Comparison of ENCODE assay signal across 18 cellular contexts in the genomic region with DNA sequence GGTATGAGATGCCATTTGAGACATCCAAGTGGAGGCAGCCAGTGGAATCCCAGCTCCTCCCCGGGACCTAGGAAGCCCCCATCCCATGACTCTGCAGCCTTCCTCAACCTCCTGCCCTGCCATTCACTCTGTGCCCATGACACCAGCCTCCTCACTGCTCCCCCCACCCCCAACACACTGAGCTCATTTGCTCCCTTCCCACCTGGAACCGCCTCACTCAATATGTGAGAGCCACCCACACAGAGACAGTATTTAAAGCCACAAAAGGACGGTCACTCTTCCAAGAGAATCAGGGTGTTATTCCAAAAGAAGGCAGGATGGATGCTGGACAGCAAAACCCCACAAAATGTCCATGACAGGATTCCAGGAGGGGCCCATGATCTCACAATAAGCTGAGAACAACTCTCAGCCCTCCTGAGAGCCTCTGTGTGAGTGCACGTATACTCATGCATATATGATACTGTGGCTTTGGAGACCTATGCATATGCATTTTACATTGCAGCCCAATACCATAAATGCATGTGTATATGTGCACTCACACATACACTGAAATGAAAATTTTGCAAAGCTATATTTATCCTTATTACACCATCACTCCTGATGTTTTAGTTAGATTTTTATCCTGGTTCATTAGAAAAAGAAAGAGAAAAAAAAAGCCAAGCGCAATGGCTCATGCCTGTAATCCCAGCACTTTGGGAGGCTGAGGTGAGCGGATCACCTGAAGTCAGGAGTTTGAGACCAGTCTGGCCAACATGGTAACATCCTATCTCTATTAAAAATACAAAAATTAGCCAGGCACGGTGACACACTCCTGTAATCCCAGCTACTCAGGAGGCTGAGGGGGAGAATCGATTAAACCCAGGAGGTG. TPM values are rescaled to one million over a fixed set of nuclear protein-coding genes. Genes with fewer than 3 reads are reported as not detected.
DNase-seq lines count a peak whose midpoint lies in the region; ATAC-seq, FAIRE-seq and TF ChIP-seq lines count a peak whose summit lies in the region.
"Had no signal": no experiment of that assay in that cellular context is flagged by ENCODE, and none has a peak within 500 bp of the region (broad histone marks: within the 10 kb centered on the region; RNA-seq: fewer than 3 reads in every experiment).

No MANE protein-coding gene starts in this region.

- POLR2A ChIA-PET in PC-3 (lab: Charles Lee; ENCODE audit: unreplicated experiment), result interaction anchor here (0.5 to 0.7 kb wide), 2 partner anchors 266 to 341 kb away, joined by 4 to 12 read pairs; no protein-coding TSS in a partner anchor

- no peaks in the 10 kb centered on the region for H3K27me3 Mint-ChIP-seq in neural crest cell (ENCODE audit: low read depth)

- no peak for TF ChIP-seq POLR2A in GM12891 (IDR thresholded peaks at IDR 0.05; ENCODE audit: low read depth, low read length)

- FAIRE-seq in GM12891 (lab: Jason Lieb, UNC), result peak; percentile 74

- no peaks in the 10 kb centered on the region for H3K36me3 Mint-ChIP-seq in neural crest cell (ENCODE audit: low read depth)

- no peak overlapping the region for H3K4me2 ChIP-seq in PC-3 (ENCODE audit: low read length)

- no peaks in the 10 kb centered on the region for H3F3A ChIP-seq in PC-3 (ENCODE audit: low read length, unreplicated experiment)

- peaks cover 28% of the 10 kb centered on the region for H3K4me1 Mint-ChIP-seq in neural crest cell

- no peaks in the 10 kb centered on the region for H3K36me3 ChIP-seq in PC-3 (ENCODE audit: low read depth, low read length)
- H3K36me3 ChIP-seq: sigmoid colon, SJSA1 had no signal

- ATAC-seq in PC-3, result peak; percentile 29
- ATAC-seq: left cardiac atrium had no signal

- peak overlapping the region; percentile 31 for H3K4me3 Mint-ChIP-seq in neural crest cell
- H3K4me3 Mint-ChIP-seq: endodermal cell had no signal

- no peaks in the 10 kb centered on the region for H3K9me2 ChIP-seq in PC-3 (replicated peaks; ENCODE audit: low read length)

- no TSS peak for BruUV-seq in PC-3 (replicated peaks; lab: Mats Ljungman, UMichigan)

- intact Hi-C loops in PC-3 (cut with micrococcal nuclease), result no loop called here

- TF ChIP-seq CTCF in PC-3 (conservative IDR thresholded peaks at IDR 0.05; ENCODE audit: low read depth, low read length) (no peak), neural crest cell (conservative IDR thresholded peaks at IDR 0.05) (no peak)

- peaks cover 13% of the 10 kb centered on the region for H3K4me1 ChIP-seq in PC-3 (ENCODE audit: insufficient read depth, low read length)

- CTCF ChIA-PET in PC-3 (lab: Charles Lee), result interaction anchor here (0.7 to 3.0 kb wide), 3 partner anchors 9 to 34 kb away, joined by 3 to 23 read pairs (median 6); no protein-coding TSS in a partner anchor

- no peaks in the 10 kb centered on the region for H3K9me3 ChIP-seq in PC-3 (ENCODE audit: low read length)
- H3K9me3 ChIP-seq: ascending aorta, sigmoid colon, SJSA1 had no signal

- no peak overlapping the region for H3K27ac Mint-ChIP-seq in neural crest cell (ENCODE audit: unreplicated experiment)
- H3K27ac Mint-ChIP-seq: endodermal cell had no signal

- H3K9ac ChIP-seq in PC-3 (ENCODE audit: low read length), result no peak overlapping the region

- H3K9me3 Mint-ChIP-seq in neural crest cell, result no peaks in the 10 kb centered on the region

- H3K27ac ChIP-seq in PC-3 (ENCODE audit: low read length), result no peak overlapping the region
- H3K27ac ChIP-seq: ascending aorta, SJSA1 had no signal

- H3K79me2 ChIP-seq in PC-3 (ENCODE audit: low read length), result no peaks in the 10 kb centered on the region

- H4K20me1 ChIP-seq in PC-3 (ENCODE audit: low read length), result no peaks in the 10 kb centered on the region

- H2AFZ ChIP-seq in PC-3 (ENCODE audit: low read length), result no peak overlapping the region

- no peak overlapping the region for H3K4me3 ChIP-seq in PC-3 (ENCODE audit: low read length)
- H3K4me3 ChIP-seq: SJSA1 had no signal

- DNase-seq in SHP77 (lab: John Stamatoyannopoulos, UW) (peak; percentile 43 to 65), SHP77 treated with DMSO at 0.1 percent for 48 hours (lab: John Stamatoyannopoulos, UW) (no peak), GM12891 (ENCODE audit: insufficient read length, low spot score) (no peak), PC-3 (peak; percentile 34), neural crest cell (ENCODE audit: low read depth, low spot score) (no peak), NCI-H774 (lab: John Stamatoyannopoulos, UW) (no peak), activated T-cell treated with anti-CD3 and anti-CD28 coated beads for 4 hours (no peak)
- no peak for DNase-seq in activated naive CD4-positive, alpha-beta T cell treated with Interleukin-2 at 50 U/mL for 16 hours
- DNase-seq: activated CD8-positive, alpha-beta memory T cell treated with anti-CD3 and anti-CD28 coated beads for 24 hours; endodermal cell; H9; left cardiac atrium; midbrain; NCI-H1930; sigmoid colon; stimulated activated CD4-positive, alpha-beta T cell treated with anti-CD3 and anti-CD28 coated beads, Interleukin-1b, Interleukin-23, amount 100 ng/mL, for 48 hours had no signal

- H3K27me3 ChIP-seq in PC-3 (ENCODE audit: low read length), result no peaks in the 10 kb centered on the region
- H3K27me3 ChIP-seq: ascending aorta, sigmoid colon, SJSA1 had no signal

TF ChIP-seq in GM12891, 5 proteins besides CTCF, POLR2A, EP300 and RAD21:
- no peak for TF ChIP-seq PAX5 (IDR thresholded peaks at IDR 0.05; ENCODE audit: insufficient read depth, low read length, severe bottlenecking)
- peak; percentile 99 for TF ChIP-seq POU2F2 (IDR thresholded peaks at IDR 0.05; ENCODE audit: low read depth, low read length)

RNA-seq across cellular contexts. Expression of a gene that starts 10.8 kb away (rescaled TPM):
- 40.5 TPM for polyA plus RNA-seq in GM12891 (2012; ENCODE audit: low read depth, missing spikeins)
- total RNA-seq in PC-3 (2014; rRNA removed) (114 and 153 TPM in 2 replicates), neural crest cell (121 and 122 TPM in 2 replicates)

Comparison
In these comparisons a context has a peak if more than half of its experiments do, and no peak if none do; other contexts are left out.
1. DNase-seq: peak in SHP77 (2 of 2) and PC-3 (single experiment); none in SHP77 treated with DMSO at 0.1 percent for 48 hours (single experiment), GM12891 (single experiment), neural crest cell (single experiment), NCI-H774 (single experiment), activated T-cell treated with anti-CD3 and anti-CD28 coated beads for 4 hours (single experiment) and activated naive CD4-positive, alpha-beta T cell treated with Interleukin-2 at 50 U/mL for 16 hours (single experiment).